23 cellular contexts compared by ENCODE assay signal in genomic region chr7:116549370-116549769, GRCh38.
"Had no signal": no experiment of that assay in that cellular context is flagged by ENCODE, and none has a peak within 500 bp of the region (broad histone marks: within the 10 kb centered on the region; RNA-seq: fewer than 3 reads in every experiment).

No MANE protein-coding gene starts in this region.

- H3K27me3 ChIP-seq: colonic mucosa, esophagus squamous epithelium, foreskin keratinocyte, left lung, spleen, transverse colon had no signal

- H3K36me3 ChIP-seq: colonic mucosa, left lung, transverse colon had no signal

- H3K4me3 Mint-ChIP-seq: memory B cell; mesothelial cell of epicardium; nephron progenitor cell; stimulated activated memory B cell treated with anti-CD40 and anti-IgM and Interleukin-4, amounts not matched to agents 10 μg/mL and 1 μg/mL and 100 μg/mL, for 72 hours; stimulated activated naive CD8-positive, alpha-beta T cell treated with anti-CD3 and anti-CD28 coated beads, Interleukin-15, Interleukin-2, amounts not matched to agents 100 ng/mL and 50 ng/mL, for 24 hours had no signal

- H3K27ac Mint-ChIP-seq: memory B cell; mesothelial cell of epicardium; nephron progenitor cell; stimulated activated memory B cell treated with anti-CD40 and anti-IgM and Interleukin-4, amounts not matched to agents 10 μg/mL and 1 μg/mL and 100 μg/mL, for 72 hours; stimulated activated naive CD8-positive, alpha-beta T cell treated with anti-CD3 and anti-CD28 coated beads, Interleukin-15, Interleukin-2, amounts not matched to agents 100 ng/mL and 50 ng/mL, for 24 hours had no signal

- H3K4me3 ChIP-seq: colonic mucosa, esophagus squamous epithelium, left lung, lower lobe of right lung, psoas muscle, spleen, thoracic aorta, transverse colon had no signal

- ATAC-seq: foreskin keratinocyte, left lung, psoas muscle, sciatic nerve had no signal

- DNase-seq: colonic mucosa; dermis blood vessel endothelial cell; esophagus squamous epithelium; foreskin keratinocyte; islet precursor cell; left lung; lower lobe of right lung; nephron progenitor cell; psoas muscle; retina; spleen; stimulated activated CD4-positive, alpha-beta T cell treated with anti-CD3 and anti-CD28 coated beads, Interleukin-15, amount 100 ng/mL, for 24 hours; stimulated activated CD4-positive, alpha-beta T cell treated with anti-CD3 and anti-CD28 coated beads, Interleukin-1b, Interleukin-23, amount 100 ng/mL, for 48 hours; stimulated activated CD4-positive, alpha-beta T cell treated with anti-CD3 and anti-CD28 coated beads, Interleukin-4, amount 100 ng/mL, for 24 hours; substantia nigra; transverse colon had no signal

- H3K9ac ChIP-seq: parathyroid adenoma had no signal

- H3K79me2 ChIP-seq: parathyroid adenoma had no signal

- H3K9me3 ChIP-seq: colonic mucosa, esophagus squamous epithelium, left lung, lower lobe of right lung, psoas muscle, spleen, thoracic aorta, transverse colon had no signal

- H3K36me3 Mint-ChIP-seq: memory B cell; mesothelial cell of epicardium; stimulated activated memory B cell treated with anti-CD40 and anti-IgM and Interleukin-4, amounts not matched to agents 10 μg/mL and 1 μg/mL and 100 μg/mL, for 72 hours had no signal

- H3K9me3 Mint-ChIP-seq: memory B cell; mesothelial cell of epicardium; nephron progenitor cell; stimulated activated memory B cell treated with anti-CD40 and anti-IgM and Interleukin-4, amounts not matched to agents 10 μg/mL and 1 μg/mL and 100 μg/mL, for 72 hours; stimulated activated naive CD8-positive, alpha-beta T cell treated with anti-CD3 and anti-CD28 coated beads, Interleukin-15, Interleukin-2, amounts not matched to agents 100 ng/mL and 50 ng/mL, for 24 hours had no signal

- H3K4me1 ChIP-seq: colonic mucosa, parathyroid adenoma, psoas muscle had no signal

- H2AFZ ChIP-seq: parathyroid adenoma had no signal

- H3K27ac ChIP-seq: colonic mucosa, foreskin keratinocyte, left lung, lower lobe of right lung, parathyroid adenoma, psoas muscle, spleen had no signal
